Comparison of ENCODE assay signal across 8 cellular contexts in the genomic region with DNA sequence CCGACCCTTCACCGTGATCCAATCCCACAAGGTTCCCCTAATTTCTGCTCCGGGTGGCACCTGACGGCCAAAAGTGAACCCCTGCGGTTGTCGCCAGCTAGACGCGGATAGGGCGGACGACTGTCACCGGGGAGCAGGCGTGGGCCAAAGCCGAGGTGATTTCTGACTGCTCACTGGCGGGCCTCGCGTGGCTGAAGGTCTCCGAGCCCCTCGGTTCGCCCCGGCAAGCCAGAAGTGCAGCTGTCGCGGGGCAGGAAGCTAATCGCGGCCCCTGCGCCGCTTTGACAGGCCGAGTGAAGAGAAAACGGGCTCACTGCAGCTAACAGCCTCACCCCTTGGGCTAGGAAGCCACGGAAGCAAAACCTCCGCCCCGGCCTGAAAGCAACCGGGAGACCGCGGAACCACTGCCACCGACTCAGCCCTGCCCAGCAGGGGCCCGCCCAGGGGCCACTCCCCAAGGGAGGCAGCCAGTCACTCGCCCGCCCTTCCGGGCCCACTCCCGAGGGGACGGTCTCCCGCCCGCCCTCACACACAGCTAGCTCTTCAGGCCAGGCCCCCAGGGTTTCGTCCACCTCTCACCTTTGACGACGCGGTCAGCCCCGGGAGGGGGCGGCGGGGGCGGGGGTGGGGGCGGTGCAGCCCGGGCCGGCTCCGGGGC. TPM values are rescaled to one million over a fixed set of nuclear protein-coding genes. Genes with fewer than 3 reads are reported as not detected.
DNase-seq lines count a peak whose midpoint lies in the region; ATAC-seq and TF ChIP-seq lines count a peak whose summit lies in the region.

No MANE protein-coding gene starts in this region.

- H3K27ac ChIP-seq in suprapubic skin, result peak overlapping the region; percentile 99

- WGBS in suprapubic skin, result 0% methylated on average over 19 of the region's 55 CpGs

- peak overlapping the region; percentile 85 for H3K4me3 ChIP-seq in Jurkat, Clone E6-1 (ENCODE audit: low read length)
- peak overlapping the region; percentile 76 for H3K4me3 ChIP-seq in suprapubic skin

- no peaks in the 10 kb centered on the region for H3K9me3 ChIP-seq in suprapubic skin

- no peak for TF ChIP-seq CTCF in suprapubic skin (IDR thresholded peaks at IDR 0.05)

- ATAC-seq in GM21723 (IDR thresholded peaks at IDR 0.05; ENCODE audit: unreplicated experiment), result peak; percentile 93

- peak; percentile 83 for DNase-seq in ELF-1 (ENCODE audit: low read depth, low spot score)
- DNase-seq in Jurkat, Clone E6-1 (ENCODE audit: low read depth, low spot score), result peak; percentile 82
- peak; percentile 24 for DNase-seq in SIG-M5 (lab: John Stamatoyannopoulos, UW)
- peak; percentile 81 for DNase-seq in activated gamma-delta T cell treated with anti-CD3 and anti-CD28 coated beads, Interleukin-2, amount 50 U/mL, for 16 hours (ENCODE audit: low read depth)
- DNase-seq in foreskin melanocyte, result peak; percentile 66
- DNase-seq in occipital lobe (lab: John Stamatoyannopoulos, UW), result peak; percentile 86
- peak; percentile 92 to 93 for DNase-seq in suprapubic skin (ENCODE audit: low spot score in 2 of 2)

- H3K36me3 ChIP-seq in suprapubic skin, result peaks cover 24% of the 10 kb centered on the region

- no peaks in the 10 kb centered on the region for H3K27me3 ChIP-seq in suprapubic skin

- TF ChIP-seq EP300 in suprapubic skin (IDR thresholded peaks at IDR 0.05), result no peak

- TF ChIP-seq POLR2A in suprapubic skin (IDR thresholded peaks at IDR 0.05), result peak in 1 of 2 donors; percentile 61

- H3K4me1 ChIP-seq in suprapubic skin, result peaks cover 42% of the 10 kb centered on the region

RNA-seq across cellular contexts. Expression of a gene that starts 0.5 kb away (rescaled TPM):
- polyA plus RNA-seq in Jurkat, Clone E6-1 (2012; ENCODE audit: insufficient read depth, insufficient read length), result 45.6 TPM
- total RNA-seq in occipital lobe, result 122 TPM
- total RNA-seq in suprapubic skin, result 10 to 100 TPM; 24.9 to 45.4 (median 30.5) TPM

Comparison
In these comparisons a context has a peak if more than half of its experiments do, and no peak if none do; other contexts are left out.
1. Peak in every context shown above with its lines: DNase-seq, ATAC-seq, H3K4me3 ChIP-seq and H3K27ac ChIP-seq.
2. DNase-seq: peak in every context shown above with its lines; median percentile 92 in suprapubic skin; 86 in occipital lobe; 83 in ELF-1; 82 in Jurkat, Clone E6-1; 81 in activated gamma-delta T cell treated with anti-CD3 and anti-CD28 coated beads, Interleukin-2, amount 50 U/mL, for 16 hours; 66 in foreskin melanocyte; 24 in SIG-M5.